ENCODE assay signal across 14 cellular contexts in the genomic region with DNA sequence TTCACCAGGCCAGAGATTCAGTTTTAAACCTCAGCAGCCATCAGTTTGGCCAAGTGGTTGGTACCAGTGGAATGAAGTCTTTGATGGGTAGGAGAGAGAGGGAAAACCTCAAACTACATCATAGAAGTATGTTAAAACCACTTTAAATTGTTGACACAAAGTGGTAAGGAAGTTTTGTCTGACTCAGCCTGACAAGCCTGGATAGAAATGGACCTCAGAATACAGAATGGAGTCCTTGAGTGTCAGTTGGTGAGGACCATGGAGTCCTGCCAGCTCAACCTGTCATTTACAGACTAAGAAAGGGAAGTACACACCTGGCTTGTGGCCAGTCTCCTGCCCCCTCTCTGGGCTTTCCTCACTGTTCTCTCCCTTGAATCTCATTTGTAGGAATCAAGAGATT. TPM values are rescaled to one million over a fixed set of nuclear protein-coding genes. Genes with fewer than 3 reads are reported as not detected.
A peak's percentile ranks its signal among the peaks of the same experiment; 100 is the strongest.
DNase-seq lines count a peak whose midpoint lies in the region; ATAC-seq lines count a peak whose summit lies in the region.
"Had no signal": no experiment of that assay in that cellular context is flagged by ENCODE, and none has a peak within 500 bp of the region (broad histone marks: within the 10 kb centered on the region; RNA-seq: fewer than 3 reads in every experiment).

No MANE protein-coding gene starts in this region.

- DNase-seq in ELR (ENCODE audit: low read depth) (peak; percentile 61), RPMI8226 (peak; percentile 18), fibroblast of gingiva (ENCODE audit: low read depth) (peak; percentile 14), renal cortical epithelial cell (ENCODE audit: low read depth) (peak; percentile 72), NCI-H1105 treated with DMSO at 0.1 percent for 48 hours (lab: John Stamatoyannopoulos, UW) (no peak)
- DNase-seq: activated CD4-positive, alpha-beta memory T cell treated with anti-CD3 and anti-CD28 coated beads, Interleukin-2, amount 10 ng/mL, durations not matched to agents 7 days and 5 days; activated naive CD8-positive, alpha-beta T cell treated with anti-CD3 and anti-CD28 coated beads, Interleukin-2, amount 50 U/mL, for 24 hours; activated T-cell treated with anti-CD3 and anti-CD28 coated beads, Interleukin-2, amount 50 U/mL, for 72 hours; DMS53; pancreas; stimulated activated CD4-positive, alpha-beta T cell treated with anti-CD3 and anti-CD28 coated beads, Interleukin-4, amount 100 ng/mL, for 24 hours; stimulated activated CD8-positive, alpha-beta memory T cell treated with anti-CD3 and anti-CD28 coated beads, Interleukin-4, amount 100 ng/mL, for 48 hours had no signal

- no peak for ATAC-seq in HG03025 (IDR thresholded peaks at IDR 0.05; ENCODE audit: low FRiP score, unreplicated experiment)
- ATAC-seq in HG02623 (IDR thresholded peaks at IDR 0.05; ENCODE audit: unreplicated experiment): no peak
- ATAC-seq: activated naive CD8-positive, alpha-beta T cell treated with anti-CD3 and anti-CD28 coated beads, Interleukin-2, amount 50 U/mL, for 24 hours; activated T-cell treated with anti-CD3 and anti-CD28 coated beads, Interleukin-2, amount 50 U/mL, for 72 hours; pancreas had no signal

RNA-seq across cellular contexts. Expression of gene EAF1, which starts 12.1 kb away (rescaled TPM):
- total RNA-seq in renal cortical epithelial cell: 22.8 and 45.3 TPM in 2 replicates

RNA-seq across cellular contexts. Expression of gene METTL6, which starts 12.1 kb away (rescaled TPM):
- 22.4 and 30.4 TPM in 2 replicates for total RNA-seq in renal cortical epithelial cell
